In genomic region chr19:43928820-43929219, GRCh38 we compare ENCODE assay signal across 32 cellular contexts. TPM values are rescaled to one million over a fixed set of nuclear protein-coding genes. Genes with fewer than 3 reads are reported as not detected.
"Had no signal": no experiment of that assay in that cellular context is flagged by ENCODE, and none has a peak within 500 bp of the region (broad histone marks: within the 10 kb centered on the region; RNA-seq: fewer than 3 reads in every experiment).

No MANE protein-coding gene starts in this region.

- H3K27me3 ChIP-seq: ascending aorta, cardiac muscle cell had no signal

- DNase-seq: activated CD4-positive, alpha-beta memory T cell treated with anti-CD3 and anti-CD28 coated beads, Interleukin-2, amount 10 ng/mL, durations not matched to agents 7 days and 5 days; activated CD4-positive, alpha-beta T cell treated with anti-CD3 and anti-CD28 coated beads for 1 hour; activated CD4-positive, alpha-beta T cell treated with anti-CD3 and anti-CD28 coated beads for 36 hours; activated CD4-positive, alpha-beta T cell treated with anti-CD3 and anti-CD28 coated beads for 48 hours; activated CD4-positive, alpha-beta T cell treated with anti-CD3 and anti-CD28 coated beads, Interleukin-2, amount 10 ng/mL, durations not matched to agents 7 days and 5 days; activated CD4-positive, alpha-beta T cell treated with anti-CD3 and anti-CD28 coated beads, Interleukin-2, amount 50 U/mL, for 48 hours; activated CD4-positive, CD25-positive, alpha-beta regulatory T cell; activated CD8-positive, alpha-beta memory T cell treated with anti-CD3 and anti-CD28 coated beads for 24 hours; activated CD8-positive, alpha-beta memory T cell treated with anti-CD3 and anti-CD28 coated beads, Interleukin-2, amount 10 ng/mL, durations not matched to agents 7 days and 5 days; activated CD8-positive, alpha-beta memory T cell treated with anti-CD3 and anti-CD28 coated beads, Interleukin-2, amount 50 U/mL, for 48 hours; activated CD8-positive, alpha-beta T cell treated with anti-CD3 and anti-CD28 coated beads, Interleukin-2, amount 10 ng/mL, durations not matched to agents 7 days and 5 days; activated effector memory CD4-positive, alpha-beta T cell treated with Interleukin-2 at 50 U/mL for 16 hours; activated gamma-delta T cell; activated naive CD4-positive, alpha-beta T cell treated with anti-CD3 and anti-CD28 coated beads, Interleukin-2, amount 10 ng/mL, durations not matched to agents 7 days and 5 days; activated naive CD4-positive, alpha-beta T cell treated with Interleukin-2 at 50 U/mL for 16 hours; activated naive CD8-positive, alpha-beta T cell treated with anti-CD3 and anti-CD28 coated beads, Interleukin-2, amount 10 ng/mL, durations not matched to agents 7 days and 5 days; activated naive CD8-positive, alpha-beta T cell treated with anti-CD3 and anti-CD28 coated beads, Interleukin-2, amount 50 U/mL, for 24 hours; activated T-cell treated with anti-CD3 and anti-CD28 coated beads, Interleukin-2, amount 50 U/mL, for 24 hours; activated T-cell treated with anti-CD3 and anti-CD28 coated beads, Interleukin-2, amount 50 U/mL, for 48 hours; amygdala; anterior cingulate cortex; caudate nucleus; cerebellar nuclear complex; T-helper 1 cell; T-helper 2 cell; T-helper 9 cell; WERI-Rb-1 had no signal

- FAIRE-seq: TTC549 had no signal

- H3K4me3 ChIP-seq: ascending aorta, cardiac muscle cell had no signal

- H3K27ac ChIP-seq: ascending aorta, cardiac muscle cell, WERI-Rb-1 had no signal

- ATAC-seq: activated CD4-positive, alpha-beta T cell treated with anti-CD3 and anti-CD28 coated beads for 36 hours; activated CD4-positive, CD25-positive, alpha-beta regulatory T cell treated with anti-CD3 and anti-CD28 coated beads, Interleukin-2, amount 50 U/mL, for 24 hours; activated CD8-positive, alpha-beta memory T cell treated with anti-CD3 and anti-CD28 coated beads, Interleukin-2, amount 10 ng/mL, durations not matched to agents 7 days and 5 days; activated CD8-positive, alpha-beta T cell treated with anti-CD3 and anti-CD28 coated beads, Interleukin-2, amount 10 ng/mL, durations not matched to agents 7 days and 5 days; activated naive CD8-positive, alpha-beta T cell treated with anti-CD3 and anti-CD28 coated beads, Interleukin-2, amount 50 U/mL, for 24 hours; WTC11 had no signal

RNA-seq across cellular contexts. Expression of gene ZNF404, which starts 45.1 kb away (rescaled TPM):
- total RNA-seq: ascending aorta had no signal

RNA-seq across cellular contexts. Expression of gene ZNF155, which starts 55.2 kb away (rescaled TPM):
- total RNA-seq: ascending aorta had no signal
